14 cellular contexts compared by ENCODE assay signal in the genomic region with DNA sequence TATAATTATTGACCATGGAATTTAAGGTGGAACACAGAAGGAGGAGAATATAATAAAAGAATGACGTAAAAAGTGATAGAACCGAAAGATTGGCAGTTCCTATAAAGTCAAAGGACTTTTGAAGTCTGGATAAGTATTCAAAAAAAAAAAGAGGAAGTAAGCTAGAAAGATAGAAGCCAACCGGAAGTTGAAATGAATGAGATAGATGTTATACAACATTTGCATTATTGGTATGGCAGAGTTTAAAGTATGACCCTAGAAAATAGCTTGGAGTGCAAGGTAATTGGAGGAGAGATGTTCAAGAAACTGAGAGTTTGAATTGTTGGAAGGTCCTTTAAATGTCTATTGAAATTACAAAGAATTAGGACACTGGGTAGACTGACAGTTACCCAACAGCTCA.
DNase-seq lines count a peak whose midpoint lies in the region; ATAC-seq and TF ChIP-seq lines count a peak whose summit lies in the region.
"Had no signal": no experiment of that assay in that cellular context is flagged by ENCODE, and none has a peak within 500 bp of the region (broad histone marks: within the 10 kb centered on the region; RNA-seq: fewer than 3 reads in every experiment).

No MANE protein-coding gene starts in this region.

- ATAC-seq in GM18907 (IDR thresholded peaks at IDR 0.05; ENCODE audit: unreplicated experiment) (peak; percentile 78), HG03159 (IDR thresholded peaks at IDR 0.05; ENCODE audit: unreplicated experiment) (peak; percentile 86), mucosa of descending colon (peak; percentile 35)
- ATAC-seq: activated CD4-positive, alpha-beta T cell treated with anti-CD3 and anti-CD28 coated beads for 36 hours had no signal

- intact Hi-C loops in mucosa of descending colon (cut with DNase I, micrococcal nuclease), result no loop called here

- H3K4me1 ChIP-seq in mucosa of descending colon (ENCODE audit: low read depth), result no peaks in the 10 kb centered on the region

- no peaks in the 10 kb centered on the region for H3K36me3 ChIP-seq in mucosa of descending colon (ENCODE audit: low read depth)

- no peak for TF ChIP-seq CTCF in mucosa of descending colon (IDR thresholded peaks at IDR 0.05)

- DNase-seq in NOMO-1 treated with dmso at 0.1 percent for 144 hours (lab: John Stamatoyannopoulos, UW; ENCODE audit: unreplicated experiment) (peak; percentile 6), mucosa of descending colon (no peak), cerebellar nuclear complex (lab: John Stamatoyannopoulos, UW) (no peak), NCI-H2081 treated with DMSO at 0.1 percent for 48 hours (lab: John Stamatoyannopoulos, UW) (no peak), HUDEP-2 (lab: John Stamatoyannopoulos, UW; ENCODE audit: unreplicated experiment in 76 of 76) (no peak)
- DNase-seq: activated CD4-positive, alpha-beta T cell treated with anti-CD3 and anti-CD28 coated beads for 36 hours; activated naive CD4-positive, alpha-beta T cell treated with anti-CD3 and anti-CD28 coated beads, Interleukin-2, amount 50 U/mL, for 16 hours; DMS 273 treated with DMSO at 0.1 percent for 48 hours; HCEC 1CT; head of caudate nucleus; mammary epithelial cell; stimulated activated CD4-positive, alpha-beta T cell treated with anti-CD3 and anti-CD28 coated beads, Interleukin-15, amount 100 ng/mL, for 24 hours had no signal

- no peak overlapping the region for H3K4me3 ChIP-seq in mucosa of descending colon

- no peaks in the 10 kb centered on the region for H3K9me3 ChIP-seq in mucosa of descending colon

Comparison
In these comparisons a context has a peak if more than half of its experiments do, and no peak if none do; other contexts are left out.
1. ATAC-seq: peak in every context shown above with its lines; median percentile 86 in HG03159; 78 in GM18907; 35 in mucosa of descending colon.